21 cellular contexts compared by ENCODE assay signal in genomic region chr4:107600456-107600855, GRCh38.
DNase-seq lines count a peak whose midpoint lies in the region; ATAC-seq and TF ChIP-seq lines count a peak whose summit lies in the region.
"Had no signal": no experiment of that assay in that cellular context is flagged by ENCODE, and none has a peak within 500 bp of the region (broad histone marks: within the 10 kb centered on the region; RNA-seq: fewer than 3 reads in every experiment).

No MANE protein-coding gene starts in this region.

- H3K27ac ChIP-seq in endodermal cell (ENCODE audit: low read depth, low read length) (no peak overlapping the region), mesodermal cell (ENCODE audit: low read depth, low read length, severe bottlenecking) (peak overlapping the region; percentile 13), substantia nigra (ENCODE audit: low read depth, low read length, poor library complexity, severe bottlenecking) (no peak overlapping the region)
- H3K27ac ChIP-seq: heart left ventricle, right atrium auricular region, WERI-Rb-1 had no signal

- POLR2A ChIA-PET in AG04449 (lab: Yijun Ruan, JAX) = no interaction called here

- WGBS in endodermal cell (ENCODE audit: insufficient coverage in 1 of 2, insufficient read length in 1 of 2), 2 experiments = 100% methylated on average over 1 of the region's 1 CpG
- WGBS in mesodermal cell (ENCODE audit: insufficient coverage in 2 of 2), 2 experiments = no CpG with 5 or more reads among the region's 1 CpG

- peaks cover 9% of the 10 kb centered on the region for H3K4me1 ChIP-seq in endodermal cell (ENCODE audit: control insufficient read depth, insufficient read depth, low read length)
- H3K4me1 ChIP-seq in mesodermal cell (ENCODE audit: control insufficient read depth, insufficient read depth, low read length, poor library complexity, severe bottlenecking) = peaks cover 14% of the 10 kb centered on the region
- H3K4me1 ChIP-seq: heart left ventricle, right atrium auricular region had no signal

- H3K9me3 Mint-ChIP-seq in endodermal cell (no peaks in the 10 kb centered on the region), CD14-positive monocyte (peaks cover 0 to 6% (median 2%) of the 10 kb centered on the region in 7 donors)
- H3K9me3 Mint-ChIP-seq in activated T-helper 1 cell treated with anti-CD3 and anti-CD28 coated beads, Interleukin-12 subunit alpha, Interleukin-12 subunit beta, Interleukin-2, Interleukin-4 antibody, amounts not matched to agents 30 ng/mL and 10 ng/mL and 1 ng/mL, durations not matched to agents 14 hours and 24 hours and 36 hours = no peaks in the 10 kb centered on the region

- H3K4me3 Mint-ChIP-seq in endodermal cell (no peak overlapping the region), CD14-positive monocyte (no peak overlapping the region)
- no peak overlapping the region for H3K4me3 Mint-ChIP-seq in activated T-helper 1 cell treated with anti-CD3 and anti-CD28 coated beads, Interleukin-12 subunit alpha, Interleukin-12 subunit beta, Interleukin-2, Interleukin-4 antibody, amounts not matched to agents 30 ng/mL and 10 ng/mL and 1 ng/mL, durations not matched to agents 14 hours and 24 hours and 36 hours
- H3K4me3 Mint-ChIP-seq: activated CD8-positive, alpha-beta memory T cell treated with anti-CD3 and anti-CD28 coated beads, Interleukin-2, amount 10 ng/mL, durations not matched to agents 7 days and 5 days; naive B cell; type B pancreatic cell had no signal

- H3K4me1 Mint-ChIP-seq in endodermal cell (peaks cover 12% of the 10 kb centered on the region), CD14-positive monocyte (peaks cover 2% of the 10 kb centered on the region)
- no peaks in the 10 kb centered on the region for H3K4me1 Mint-ChIP-seq in activated T-helper 1 cell treated with anti-CD3 and anti-CD28 coated beads, Interleukin-12 subunit alpha, Interleukin-12 subunit beta, Interleukin-2, Interleukin-4 antibody, amounts not matched to agents 30 ng/mL and 10 ng/mL and 1 ng/mL, durations not matched to agents 14 hours and 24 hours and 36 hours (ENCODE audit: low read depth)
- H3K4me1 Mint-ChIP-seq: activated CD8-positive, alpha-beta memory T cell treated with anti-CD3 and anti-CD28 coated beads, Interleukin-2, amount 10 ng/mL, durations not matched to agents 7 days and 5 days; naive B cell had no signal

- no peak for TF ChIP-seq CTCF in AG04449 (IDR thresholded peaks at IDR 0.05; ENCODE audit: insufficient read depth, low read length, missing control alignments)
- TF ChIP-seq CTCF in endodermal cell (conservative IDR thresholded peaks at IDR 0.05) = no peak
- no peak for TF ChIP-seq CTCF in CD14-positive monocyte (IDR thresholded peaks at IDR 0.05)

- no peak overlapping the region for H3K9ac ChIP-seq in endodermal cell (ENCODE audit: extremely low read depth, low read length, poor library complexity, severe bottlenecking)

- peak; percentile 24 for DNase-seq in AG04449 (ENCODE audit: low read depth, low spot score)
- peak; percentile 61 for DNase-seq in LHCN-M2 (ENCODE audit: low read depth)
- no peak for DNase-seq in endodermal cell
- no peak for DNase-seq in CD14-positive monocyte (ENCODE audit: low spot score)
- DNase-seq in activated T-helper 1 cell treated with anti-CD3 and anti-CD28 coated beads, Interleukin-12 subunit alpha, Interleukin-12 subunit beta, Interleukin-2, Interleukin-4 antibody, amounts not matched to agents 30 ng/mL and 10 ng/mL and 1 ng/mL, durations not matched to agents 14 hours and 24 hours and 36 hours (ENCODE audit: low spot score) = no peak
- DNase-seq in substantia nigra (lab: John Stamatoyannopoulos, UW) = no peak
- DNase-seq: activated CD8-positive, alpha-beta memory T cell treated with anti-CD3 and anti-CD28 coated beads, Interleukin-2, amount 10 ng/mL, durations not matched to agents 7 days and 5 days; activated naive CD4-positive, alpha-beta T cell treated with Interleukin-2 at 50 U/mL for 16 hours; COR-L47; GDM1; heart left ventricle; KBM-7; left colon; naive B cell; NCI-H146; NCI-H446 treated with DMSO at 0.1 percent for 48 hours; WERI-Rb-1 had no signal

- H3K27me3 Mint-ChIP-seq in endodermal cell (ENCODE audit: insufficient read depth) = no peaks in the 10 kb centered on the region
- peaks cover 0 to 1% (median 0%) of the 10 kb centered on the region in 3 donors for H3K27me3 Mint-ChIP-seq in CD14-positive monocyte (ENCODE audit: low read depth in 3 of 3)
- peaks cover 2% of the 10 kb centered on the region for H3K27me3 Mint-ChIP-seq in activated T-helper 1 cell treated with anti-CD3 and anti-CD28 coated beads, Interleukin-12 subunit alpha, Interleukin-12 subunit beta, Interleukin-2, Interleukin-4 antibody, amounts not matched to agents 30 ng/mL and 10 ng/mL and 1 ng/mL, durations not matched to agents 14 hours and 24 hours and 36 hours (ENCODE audit: insufficient read depth)
- H3K27me3 Mint-ChIP-seq: activated CD8-positive, alpha-beta memory T cell treated with anti-CD3 and anti-CD28 coated beads, Interleukin-2, amount 10 ng/mL, durations not matched to agents 7 days and 5 days; naive B cell; type B pancreatic cell had no signal

- H3K27ac Mint-ChIP-seq in endodermal cell = peak overlapping the region; percentile 28
- no peak overlapping the region for H3K27ac Mint-ChIP-seq in CD14-positive monocyte
- no peak overlapping the region for H3K27ac Mint-ChIP-seq in activated T-helper 1 cell treated with anti-CD3 and anti-CD28 coated beads, Interleukin-12 subunit alpha, Interleukin-12 subunit beta, Interleukin-2, Interleukin-4 antibody, amounts not matched to agents 30 ng/mL and 10 ng/mL and 1 ng/mL, durations not matched to agents 14 hours and 24 hours and 36 hours
- H3K27ac Mint-ChIP-seq: activated CD8-positive, alpha-beta memory T cell treated with anti-CD3 and anti-CD28 coated beads, Interleukin-2, amount 10 ng/mL, durations not matched to agents 7 days and 5 days; type B pancreatic cell had no signal

- H3K9me3 ChIP-seq in endodermal cell (ENCODE audit: control insufficient read depth, low read length) (no peaks in the 10 kb centered on the region), mesodermal cell (ENCODE audit: control insufficient read depth, low read length) (no peaks in the 10 kb centered on the region)
- H3K9me3 ChIP-seq: heart left ventricle, right atrium auricular region had no signal

- intact Hi-C loops in CD14-positive monocyte (cut with micrococcal nuclease) = no loop called here
- intact Hi-C loops in activated T-helper 1 cell treated with anti-CD3 and anti-CD28 coated beads, Interleukin-12 subunit alpha, Interleukin-12 subunit beta, Interleukin-2, Interleukin-4 antibody, amounts not matched to agents 30 ng/mL and 10 ng/mL and 1 ng/mL, durations not matched to agents 14 hours and 24 hours and 36 hours (cut with micrococcal nuclease) = no loop called here

- ATAC-seq in GM19463 (IDR thresholded peaks at IDR 0.05; ENCODE audit: unreplicated experiment) = no peak
- ATAC-seq: activated CD8-positive, alpha-beta memory T cell treated with anti-CD3 and anti-CD28 coated beads, Interleukin-2, amount 10 ng/mL, durations not matched to agents 7 days and 5 days; heart left ventricle; left colon had no signal

- H3K27me3 ChIP-seq in endodermal cell (ENCODE audit: control insufficient read depth, insufficient read depth, low read length, poor library complexity, severe bottlenecking) = no peaks in the 10 kb centered on the region
- H3K27me3 ChIP-seq: heart left ventricle, right atrium auricular region had no signal

- H3K4me3 ChIP-seq in AG04449 (ENCODE audit: low read depth, low read length) (no peak overlapping the region), endodermal cell (ENCODE audit: low read length) (no peak overlapping the region), mesodermal cell (ENCODE audit: extremely low read depth, insufficient read depth, low read length, poor library complexity, severe bottlenecking) (no peak overlapping the region)
- H3K4me3 ChIP-seq: heart left ventricle, right atrium auricular region had no signal

- CTCF ChIA-PET in AG04449 (lab: Yijun Ruan, JAX) = interaction anchor here (1.0 to 1.8 kb wide), 3 partner anchors 18 to 136 kb away, joined by 3 to 6 read pairs (median 3); no protein-coding TSS in a partner anchor

- no peaks in the 10 kb centered on the region for H3K36me3 ChIP-seq in endodermal cell (ENCODE audit: control insufficient read depth, insufficient read depth, low read length)
- no peaks in the 10 kb centered on the region for H3K36me3 ChIP-seq in mesodermal cell (ENCODE audit: control insufficient read depth, insufficient read depth, low read length)
- H3K36me3 ChIP-seq: heart left ventricle, right atrium auricular region, WERI-Rb-1 had no signal

- H3K36me3 Mint-ChIP-seq in endodermal cell (ENCODE audit: low read depth) = no peaks in the 10 kb centered on the region
- H3K36me3 Mint-ChIP-seq in CD14-positive monocyte = no peaks in the 10 kb centered on the region
- no peaks in the 10 kb centered on the region for H3K36me3 Mint-ChIP-seq in activated T-helper 1 cell treated with anti-CD3 and anti-CD28 coated beads, Interleukin-12 subunit alpha, Interleukin-12 subunit beta, Interleukin-2, Interleukin-4 antibody, amounts not matched to agents 30 ng/mL and 10 ng/mL and 1 ng/mL, durations not matched to agents 14 hours and 24 hours and 36 hours (ENCODE audit: low read depth)
- H3K36me3 Mint-ChIP-seq: activated CD8-positive, alpha-beta memory T cell treated with anti-CD3 and anti-CD28 coated beads, Interleukin-2, amount 10 ng/mL, durations not matched to agents 7 days and 5 days; naive B cell; type B pancreatic cell had no signal

Comparison
In these comparisons a context has a peak if more than half of its experiments do, and no peak if none do; other contexts are left out.
1. DNase-seq: peak in AG04449 (single experiment) and LHCN-M2 (single experiment); none in endodermal cell (single experiment), CD14-positive monocyte (single experiment), activated T-helper 1 cell treated with anti-CD3 and anti-CD28 coated beads, Interleukin-12 subunit alpha, Interleukin-12 subunit beta, Interleukin-2, Interleukin-4 antibody, amounts not matched to agents 30 ng/mL and 10 ng/mL and 1 ng/mL, durations not matched to agents 14 hours and 24 hours and 36 hours (single experiment) and substantia nigra (0 of 49).